In the genomic region with DNA sequence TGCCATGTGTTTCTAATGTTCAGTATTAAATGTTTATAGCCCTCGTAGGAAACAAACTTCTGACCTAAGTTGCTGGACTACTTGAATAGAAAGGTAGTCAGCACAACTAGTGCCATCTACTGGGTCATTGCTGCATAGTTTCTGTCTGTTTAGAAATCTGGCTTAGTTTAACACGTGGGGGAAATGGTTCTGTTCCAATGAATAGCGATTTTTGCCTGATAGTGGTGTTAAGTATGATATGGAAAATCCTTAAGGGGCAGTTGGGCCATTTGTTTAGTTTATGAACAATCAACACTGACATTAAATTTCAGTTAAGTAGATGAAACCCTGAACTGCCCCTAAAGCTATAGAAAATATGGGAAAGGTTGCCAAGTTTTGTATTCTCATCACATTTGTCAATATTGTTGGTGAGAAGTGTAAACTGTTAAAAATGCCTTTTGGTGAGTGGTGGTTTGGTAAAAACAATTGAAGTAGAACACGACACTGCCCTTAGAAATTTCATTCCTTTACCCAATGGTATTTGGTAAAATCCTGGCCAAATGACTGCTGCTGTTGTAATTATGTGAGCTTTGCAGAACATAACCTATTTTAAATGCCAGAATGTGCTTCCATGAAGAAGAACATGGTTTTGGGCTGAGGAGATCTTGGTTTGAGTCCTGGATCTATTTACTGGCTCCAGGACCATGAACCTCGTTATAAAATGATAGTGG, we compare ENCODE assay signal across 8 cellular contexts. TPM values are rescaled to one million over a fixed set of nuclear protein-coding genes. Genes with fewer than 3 reads are reported as not detected.
A peak's percentile ranks its signal among the peaks of the same experiment; 100 is the strongest.
DNase-seq lines count a peak whose midpoint lies in the region; ATAC-seq and TF ChIP-seq lines count a peak whose summit lies in the region.

No MANE protein-coding gene starts in this region.

- no peak overlapping the region for H2AFZ ChIP-seq in PC-9

- TF ChIP-seq CTCF in PC-9 (conservative IDR thresholded peaks at IDR 0.05) (peak; percentile 67), ascending aorta (IDR thresholded peaks at IDR 0.05) (peak; percentile 61 to 72 (median 65))

- peaks cover 25% of the 10 kb centered on the region for H3K36me3 ChIP-seq in PC-9 (ENCODE audit: low read depth)
- H3K36me3 ChIP-seq in ascending aorta: no peaks in the 10 kb centered on the region

- ATAC-seq in GM21381 (IDR thresholded peaks at IDR 0.05; ENCODE audit: unreplicated experiment): peak; percentile 73
- peak; percentile 67 for ATAC-seq in HG03565 (IDR thresholded peaks at IDR 0.05; ENCODE audit: unreplicated experiment)
- ATAC-seq in right cardiac atrium: peak; percentile 66 to 82

- DNase-seq in NCI-H510A treated with DMSO at 0.1 percent for 48 hours (lab: John Stamatoyannopoulos, UW) (peak; percentile 48), NCI-H510A (lab: John Stamatoyannopoulos, UW) (no peak), PC-9 (peak in 1 of 2 experiments; percentile 71), ascending aorta (ENCODE audit: low spot score in 2 of 2) (peak in 1 of 2 donors; percentile 72), right cardiac atrium (no peak), smooth muscle cell of the brain vasculature (ENCODE audit: low read depth, low spot score) (peak; percentile 62)

- H3K4me3 ChIP-seq in PC-9: no peak overlapping the region
- H3K4me3 ChIP-seq in ascending aorta: no peak overlapping the region
- no peak overlapping the region for H3K4me3 ChIP-seq in right cardiac atrium (ENCODE audit: low read length)

- 15% methylated on average over 5 of the region's 5 CpGs for WGBS in right cardiac atrium

- peaks cover 44% of the 10 kb centered on the region for H3F3A ChIP-seq in PC-9 (ENCODE audit: insufficient read depth, low read depth)

- H4K20me1 ChIP-seq in PC-9 (ENCODE audit: insufficient read depth): no peaks in the 10 kb centered on the region

- intact Hi-C loops in PC-9 (cut with micrococcal nuclease; ENCODE audit: unreplicated experiment): loop anchor here (1.0 to 10.0 kb wide), 2 partner anchors 125 to 474 kb away; no protein-coding TSS in a partner anchor
- intact Hi-C loops in ascending aorta (cut with DNase I): loop anchor here (2.0 kb wide), 1 partner anchor 126 kb away; no protein-coding TSS in a partner anchor
- intact Hi-C loops in right cardiac atrium (cut with DNase I): loop anchor here (5.0 kb wide), 3 partner anchors 124 to 456 kb away; no protein-coding TSS in a partner anchor

- CTCF ChIA-PET in PC-9 (lab: Charles Lee): interaction anchor here (1.2 kb wide), 1 partner anchor 124 kb away, joined by 4 read pairs; no protein-coding TSS in a partner anchor

- no peaks in the 10 kb centered on the region for H3K9me2 ChIP-seq in PC-9 (ENCODE audit: insufficient read depth)

- POLR2A ChIA-PET in PC-9 (lab: Charles Lee; ENCODE audit: unreplicated experiment): interaction anchor here (0.5 to 1.0 kb wide), 2 partner anchors 13 to 139 kb away, joined by 3 to 8 read pairs; a partner anchor contains a TSS

- BruUV-seq in PC-9 (replicated peaks; lab: Mats Ljungman, UMichigan): no TSS peak

- H3K4me1 ChIP-seq in PC-9 (replicated peaks; ENCODE audit: insufficient read depth) (peaks cover 56% of the 10 kb centered on the region), ascending aorta (peaks cover 0 to 34% of the 10 kb centered on the region in 2 donors), right cardiac atrium (ENCODE audit: control insufficient read depth, insufficient read depth, low read length) (peaks cover under 1% of the 10 kb centered on the region)

- no peaks in the 10 kb centered on the region for H3K9me3 ChIP-seq in PC-9 (ENCODE audit: insufficient read depth, low read depth)
- H3K9me3 ChIP-seq in ascending aorta: no peaks in the 10 kb centered on the region
- H3K9me3 ChIP-seq in right cardiac atrium (ENCODE audit: control insufficient read depth, low read length): no peaks in the 10 kb centered on the region

- H3K4me2 ChIP-seq in PC-9: peak overlapping the region; percentile 48

- peak overlapping the region; percentile 51 for H3K27ac ChIP-seq in PC-9
- H3K27ac ChIP-seq in ascending aorta: no peak overlapping the region
- no peak overlapping the region for H3K27ac ChIP-seq in right cardiac atrium (ENCODE audit: low read length)

- H3K79me2 ChIP-seq in PC-9 (ENCODE audit: low read depth): no peaks in the 10 kb centered on the region

- H3K27me3 ChIP-seq in PC-9 (ENCODE audit: insufficient read depth, low read depth): no peaks in the 10 kb centered on the region
- no peaks in the 10 kb centered on the region for H3K27me3 ChIP-seq in ascending aorta
- H3K27me3 ChIP-seq in right cardiac atrium (ENCODE audit: control insufficient read depth, insufficient read depth): no peaks in the 10 kb centered on the region

RNA-seq across cellular contexts. Expression of a gene that starts 13.2 kb away (rescaled TPM):
- 39.0 and 46.5 TPM in 2 replicates for total RNA-seq in PC-9 (2021)
- 38.5 TPM for total RNA-seq in ascending aorta
- 10 to 100 TPM in 1 of 4 donors, 1 to 10 TPM in 3; 4.7 to 11.1 (median 8.4) TPM for total RNA-seq in right cardiac atrium
- polyA plus RNA-seq in right cardiac atrium: 4.6 TPM

Comparison
In these comparisons a context has a peak if more than half of its experiments do, and no peak if none do; other contexts are left out.
1. DNase-seq: peak in NCI-H510A treated with DMSO at 0.1 percent for 48 hours (single experiment) and smooth muscle cell of the brain vasculature (single experiment); none in NCI-H510A (single experiment) and right cardiac atrium (0 of 3).
2. Peak in every context shown above with its lines, with median percentiles within 50 percentile points of each other: ATAC-seq.